ENCODE assay signal across 27 cellular contexts in genomic region chr10:12228851-12229250, GRCh38.
"Had no signal": no experiment of that assay in that cellular context is flagged by ENCODE, and none has a peak within 500 bp of the region (broad histone marks: within the 10 kb centered on the region; RNA-seq: fewer than 3 reads in every experiment).

No MANE protein-coding gene starts in this region.

- H3K27me3 Mint-ChIP-seq: activated CD8-positive, alpha-beta memory T cell treated with anti-CD3 and anti-CD28 coated beads, Interleukin-2, amount 10 ng/mL, durations not matched to agents 7 days and 5 days; activated naive CD4-positive, alpha-beta T cell treated with anti-CD3 and anti-CD28 coated beads, Interleukin-2, amount 50 U/mL, for 24 hours; activated T-cell treated with anti-CD3 and anti-CD28 coated beads, Interleukin-2, amount 50 U/mL, for 24 hours had no signal

- H3K4me3 ChIP-seq: breast epithelium, SJSA1 had no signal

- H3K4me1 Mint-ChIP-seq: activated CD8-positive, alpha-beta memory T cell treated with anti-CD3 and anti-CD28 coated beads, Interleukin-2, amount 10 ng/mL, durations not matched to agents 7 days and 5 days; WTC11 had no signal

- H3K27ac Mint-ChIP-seq: activated CD8-positive, alpha-beta memory T cell treated with anti-CD3 and anti-CD28 coated beads, Interleukin-2, amount 10 ng/mL, durations not matched to agents 7 days and 5 days; activated naive CD4-positive, alpha-beta T cell treated with anti-CD3 and anti-CD28 coated beads, Interleukin-2, amount 50 U/mL, for 24 hours; activated T-cell treated with anti-CD3 and anti-CD28 coated beads, Interleukin-2, amount 50 U/mL, for 24 hours; activated T-helper 1 cell treated with anti-CD3 and anti-CD28 coated beads, Interleukin-12 subunit alpha, Interleukin-12 subunit beta, Interleukin-2, Interleukin-4 antibody, amounts not matched to agents 30 ng/mL and 10 ng/mL and 1 ng/mL, durations not matched to agents 14 hours and 24 hours and 36 hours; T-helper 1 cell treated with Interleukin-12 subunit alpha and Interleukin-12 subunit beta and Interleukin-4 antibody, amounts not matched to agents 30 μg/mL and 1 μg/mL, for 36 hours; WTC11 had no signal

- H3K4me3 Mint-ChIP-seq: activated CD8-positive, alpha-beta memory T cell treated with anti-CD3 and anti-CD28 coated beads, Interleukin-2, amount 10 ng/mL, durations not matched to agents 7 days and 5 days; activated naive CD4-positive, alpha-beta T cell treated with anti-CD3 and anti-CD28 coated beads, Interleukin-2, amount 50 U/mL, for 24 hours; activated T-cell treated with anti-CD3 and anti-CD28 coated beads, Interleukin-2, amount 50 U/mL, for 24 hours; activated T-helper 1 cell treated with anti-CD3 and anti-CD28 coated beads, Interleukin-12 subunit alpha, Interleukin-12 subunit beta, Interleukin-2, Interleukin-4 antibody, amounts not matched to agents 30 ng/mL and 10 ng/mL and 1 ng/mL, durations not matched to agents 14 hours and 24 hours and 36 hours; T-helper 1 cell treated with Interleukin-12 subunit alpha and Interleukin-12 subunit beta and Interleukin-4 antibody, amounts not matched to agents 30 μg/mL and 1 μg/mL, for 36 hours; WTC11 had no signal

- H3K27me3 ChIP-seq: breast epithelium, SJSA1 had no signal

- H3K9me3 Mint-ChIP-seq: activated naive CD4-positive, alpha-beta T cell treated with anti-CD3 and anti-CD28 coated beads, Interleukin-2, amount 50 U/mL, for 24 hours; activated T-cell treated with anti-CD3 and anti-CD28 coated beads, Interleukin-2, amount 50 U/mL, for 24 hours; activated T-helper 1 cell treated with anti-CD3 and anti-CD28 coated beads, Interleukin-12 subunit alpha, Interleukin-12 subunit beta, Interleukin-2, Interleukin-4 antibody, amounts not matched to agents 30 ng/mL and 10 ng/mL and 1 ng/mL, durations not matched to agents 14 hours and 24 hours and 36 hours; T-helper 1 cell treated with Interleukin-12 subunit alpha and Interleukin-12 subunit beta and Interleukin-4 antibody, amounts not matched to agents 30 μg/mL and 1 μg/mL, for 36 hours had no signal

- ATAC-seq: activated CD8-positive, alpha-beta memory T cell treated with anti-CD3 and anti-CD28 coated beads, Interleukin-2, amount 10 ng/mL, durations not matched to agents 7 days and 5 days; Panc1; SK-N-SH treated with all-trans-retinoic acid at 6 μM for 48 hours; WTC11 had no signal

- H3K9me3 ChIP-seq: breast epithelium, SJSA1 had no signal

- H3K36me3 ChIP-seq: breast epithelium had no signal

- DNase-seq: activated CD4-positive, alpha-beta T cell treated with anti-CD3 and anti-CD28 coated beads for 48 hours; activated CD4-positive, alpha-beta T cell treated with anti-CD3 and anti-CD28 coated beads, Interleukin-2, amount 50 U/mL, for 4 hours; activated CD4-positive, CD25-positive, alpha-beta regulatory T cell treated with anti-CD3 and anti-CD28 coated beads, Interleukin-2, amount 50 U/mL, for 72 hours; activated CD8-positive, alpha-beta memory T cell treated with anti-CD3 and anti-CD28 coated beads, Interleukin-2, amount 10 ng/mL, durations not matched to agents 7 days and 5 days; activated effector memory CD4-positive, alpha-beta T cell treated with Interleukin-2 at 50 U/mL for 16 hours; activated naive CD4-positive, alpha-beta T cell; activated T-cell treated with anti-CD3 and anti-CD28 coated beads, Interleukin-2, amount 50 U/mL, for 24 hours; aorta; caudate nucleus; NCI-H1092 treated with DMSO at 0.1 percent for 48 hours; NCI-H1436; NCI-H1694 treated with DMSO at 0.1 percent for 48 hours; NCI-H2029 treated with DMSO at 0.1 percent for 48 hours; NCI-H345; NCI-H510A; NCI-H526 treated with DMSO at 0.1 percent for 48 hours; NCI-H82; SHP77; SW 1271 had no signal
